10 cellular contexts compared by ENCODE assay signal in the genomic region with DNA sequence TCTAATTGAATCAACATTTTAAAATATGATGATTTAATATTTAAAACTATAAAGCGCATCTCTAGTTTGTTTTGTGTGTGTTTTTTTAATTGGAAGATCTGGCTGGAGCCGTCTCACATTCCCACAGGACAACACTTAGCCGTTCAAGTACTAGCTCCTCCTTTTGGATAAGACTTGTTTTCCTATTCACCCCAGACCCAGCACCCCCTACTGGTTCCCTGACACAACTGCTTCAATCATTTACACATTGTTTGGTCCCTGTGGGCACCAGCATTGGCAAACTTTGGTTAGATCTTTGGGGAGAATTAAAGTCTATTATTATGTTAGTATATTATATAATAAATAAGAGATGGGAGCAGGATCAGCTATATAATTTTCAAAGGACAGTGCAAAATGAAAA. TPM values are rescaled to one million over a fixed set of nuclear protein-coding genes. Genes with fewer than 3 reads are reported as not detected.
DNase-seq lines count a peak whose midpoint lies in the region; ATAC-seq, FAIRE-seq and TF ChIP-seq lines count a peak whose summit lies in the region.
"Had no signal": no experiment of that assay in that cellular context is flagged by ENCODE, and none has a peak within 500 bp of the region (broad histone marks: within the 10 kb centered on the region; RNA-seq: fewer than 3 reads in every experiment).

No MANE protein-coding gene starts in this region.

- no peak overlapping the region for H2AFZ ChIP-seq in endothelial cell of umbilical vein (ENCODE audit: low read depth, low read length)

- POLR2A ChIA-PET in endothelial cell of umbilical vein (lab: Charles Lee): no interaction called here

- H3K9me1 ChIP-seq in endothelial cell of umbilical vein (replicated peaks; ENCODE audit: control insufficient read depth, extremely low read depth, insufficient read depth, low read length): no peaks in the 10 kb centered on the region

- TF ChIP-seq POLR2A in endothelial cell of umbilical vein (IDR thresholded peaks at IDR 0.05; ENCODE audit: low read depth, low read length): no peak

- peaks cover 0 to 9% of the 10 kb centered on the region in 2 experiments for H3K27me3 ChIP-seq in endothelial cell of umbilical vein (ENCODE audit: control insufficient read depth in 2 of 2, insufficient read depth in 2 of 2, low read length in 2 of 2)

- no TSS peak for BruUV-seq in endothelial cell of umbilical vein (replicated peaks; lab: Mats Ljungman, UMichigan)

- no peak overlapping the region for H3K27ac ChIP-seq in endothelial cell of umbilical vein (ENCODE audit: insufficient read depth, low read depth, low read length)

- TF ChIP-seq CTCF in LNCaP clone FGC (IDR thresholded peaks at IDR 0.05; ENCODE audit: control insufficient read depth, extremely low read depth, insufficient read depth) (peak; percentile 43), endothelial cell of umbilical vein (IDR thresholded peaks at IDR 0.05; ENCODE audit: extremely low read depth in 1 of 2, insufficient read depth in 1 of 2, low read depth in 1 of 2, low read length in 2 of 2) (peak; percentile 31)

- ATAC-seq in GM18907 (IDR thresholded peaks at IDR 0.05; ENCODE audit: unreplicated experiment): peak; percentile 42

- peaks cover 4 to 5% of the 10 kb centered on the region in 2 experiments for H3K36me3 ChIP-seq in endothelial cell of umbilical vein (ENCODE audit: control insufficient read depth in 2 of 2, extremely low read depth in 1 of 2, insufficient read depth in 2 of 2, low read length in 2 of 2)

- no peak overlapping the region for H3K4me2 ChIP-seq in endothelial cell of umbilical vein (ENCODE audit: insufficient read depth, low read length)

- peak; percentile 45 for DNase-seq in ACHN
- DNase-seq in LNCaP clone FGC (ENCODE audit: low read depth): no peak
- no peak for DNase-seq in endothelial cell of umbilical vein (ENCODE audit: low read depth, low spot score)
- no peak for DNase-seq in UCSD-AML1 (lab: John Stamatoyannopoulos, UW; ENCODE audit: unreplicated experiment)
- DNase-seq in activated T-helper 2 cell treated with anti-CD3 and anti-CD28 coated beads, Interferon-gamma antibody, Interleukin-2, Interleukin-4, amounts not matched to agents 10 μg/mL and 5 μg/mL and 100 μg/mL, durations not matched to agents 14 hours and 24 hours and 36 hours (ENCODE audit: low spot score): no peak
- DNase-seq in NOMO-1 treated with dmso at 0.1 percent for 144 hours (lab: John Stamatoyannopoulos, UW; ENCODE audit: unreplicated experiment): no peak
- DNase-seq in activated CD4-positive, alpha-beta T cell treated with anti-CD3 and anti-CD28 coated beads for 48 hours: no peak
- DNase-seq: activated naive CD4-positive, alpha-beta T cell treated with Interleukin-2 at 50 U/mL for 16 hours; midbrain had no signal

- in situ Hi-C loops in ACHN (cut with HindIII; ENCODE audit: low pct_ligation_motif_present, low pct_unique_long_range_greater_than_20kb, low sequenced_read_pairs): no loop called here

- H3K4me1 Mint-ChIP-seq in activated T-helper 2 cell treated with anti-CD3 and anti-CD28 coated beads, Interferon-gamma antibody, Interleukin-2, Interleukin-4, amounts not matched to agents 10 μg/mL and 5 μg/mL and 100 μg/mL, durations not matched to agents 14 hours and 24 hours and 36 hours (ENCODE audit: low read depth): peaks cover 9% of the 10 kb centered on the region

- dilution Hi-C loops in endothelial cell of umbilical vein (cut with MboI; ENCODE audit: extremely low pct_ligation_motif_present, low sequenced_read_pairs): no loop called here

- H3K36me3 Mint-ChIP-seq in activated T-helper 2 cell treated with anti-CD3 and anti-CD28 coated beads, Interferon-gamma antibody, Interleukin-2, Interleukin-4, amounts not matched to agents 10 μg/mL and 5 μg/mL and 100 μg/mL, durations not matched to agents 14 hours and 24 hours and 36 hours (ENCODE audit: low read depth): peaks cover 21% of the 10 kb centered on the region

- H3K9me3 Mint-ChIP-seq in activated T-helper 2 cell treated with anti-CD3 and anti-CD28 coated beads, Interferon-gamma antibody, Interleukin-2, Interleukin-4, amounts not matched to agents 10 μg/mL and 5 μg/mL and 100 μg/mL, durations not matched to agents 14 hours and 24 hours and 36 hours: no peaks in the 10 kb centered on the region

- H3K79me2 ChIP-seq in endothelial cell of umbilical vein (ENCODE audit: control insufficient read depth, insufficient read depth, low read length): no peaks in the 10 kb centered on the region

- CTCF ChIA-PET in endothelial cell of umbilical vein (lab: Charles Lee): interaction anchor here (0.7 to 1.0 kb wide), 5 partner anchors 33 to 442 kb away, joined by 3 read pairs; a partner anchor contains a TSS

- no peak overlapping the region for H3K4me3 ChIP-seq in LNCaP clone FGC (ENCODE audit: low read depth, low read length)
- H3K4me3 ChIP-seq in endothelial cell of umbilical vein (replicated peaks in 1 of 3; ENCODE audit: insufficient read depth in 1 of 3, low read depth in 1 of 3, low read length in 3 of 3): no peak overlapping the region

- no peaks in the 10 kb centered on the region for H3K9me3 ChIP-seq in endothelial cell of umbilical vein (replicated peaks; ENCODE audit: control insufficient read depth, insufficient read depth, low read length)

- no peak overlapping the region for H3K4me3 Mint-ChIP-seq in activated T-helper 2 cell treated with anti-CD3 and anti-CD28 coated beads, Interferon-gamma antibody, Interleukin-2, Interleukin-4, amounts not matched to agents 10 μg/mL and 5 μg/mL and 100 μg/mL, durations not matched to agents 14 hours and 24 hours and 36 hours (ENCODE audit: low read depth)

- intact Hi-C loops in endothelial cell of umbilical vein (cut with micrococcal nuclease): no loop called here
- intact Hi-C loops in activated T-helper 2 cell treated with anti-CD3 and anti-CD28 coated beads, Interferon-gamma antibody, Interleukin-2, Interleukin-4, amounts not matched to agents 10 μg/mL and 5 μg/mL and 100 μg/mL, durations not matched to agents 14 hours and 24 hours and 36 hours (cut with micrococcal nuclease): no loop called here

- H3K9ac ChIP-seq in endothelial cell of umbilical vein (replicated peaks; ENCODE audit: extremely low read depth, insufficient read depth, low read length): no peak overlapping the region

- H3K4me1 ChIP-seq in endothelial cell of umbilical vein (ENCODE audit: control insufficient read depth, extremely low read depth, insufficient read depth, low read length): no peaks in the 10 kb centered on the region

- no peak for FAIRE-seq in endothelial cell of umbilical vein (lab: Jason Lieb, UNC)

- peaks cover 2% of the 10 kb centered on the region for H3K27me3 Mint-ChIP-seq in activated T-helper 2 cell treated with anti-CD3 and anti-CD28 coated beads, Interferon-gamma antibody, Interleukin-2, Interleukin-4, amounts not matched to agents 10 μg/mL and 5 μg/mL and 100 μg/mL, durations not matched to agents 14 hours and 24 hours and 36 hours (ENCODE audit: low read depth)

- H3K27ac Mint-ChIP-seq in activated T-helper 2 cell treated with anti-CD3 and anti-CD28 coated beads, Interferon-gamma antibody, Interleukin-2, Interleukin-4, amounts not matched to agents 10 μg/mL and 5 μg/mL and 100 μg/mL, durations not matched to agents 14 hours and 24 hours and 36 hours: no peak overlapping the region

- no peaks in the 10 kb centered on the region for H4K20me1 ChIP-seq in endothelial cell of umbilical vein (replicated peaks; ENCODE audit: control insufficient read depth, extremely low read depth, insufficient read depth, low read length)

TF ChIP-seq in endothelial cell of umbilical vein, 7 proteins besides CTCF, POLR2A, EP300 and RAD21:
- TF ChIP-seq, protein P1, sequence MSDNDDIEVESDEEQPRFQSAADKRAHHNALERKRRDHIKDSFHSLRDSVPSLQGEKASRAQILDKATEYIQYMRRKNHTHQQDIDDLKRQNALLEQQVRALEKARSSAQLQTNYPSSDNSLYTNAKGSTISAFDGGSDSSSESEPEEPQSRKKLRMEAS (IDR thresholded peaks at IDR 0.05; ENCODE audit: insufficient read depth, insufficient read length): no peak
- TF ChIP-seq MYC (IDR thresholded peaks at IDR 0.05; ENCODE audit: low read depth, low read length) (no peak), EZH2 (IDR thresholded peaks at IDR 0.05; ENCODE audit: borderline replicate concordance, low read depth, low read length, severe bottlenecking) (no peak), GATA2 (IDR thresholded peaks at IDR 0.05; ENCODE audit: insufficient read depth, insufficient read length, low read depth, low read length) (no peak), POLR2AphosphoS5 (IDR thresholded peaks at IDR 0.05; ENCODE audit: insufficient read depth, low read depth, low read length) (no peak), FOS (IDR thresholded peaks at IDR 0.05; ENCODE audit: borderline replicate concordance, insufficient read depth, low read length) (no peak), JUN (IDR thresholded peaks at IDR 0.05; ENCODE audit: borderline replicate concordance, insufficient read depth, insufficient read length, low read depth) (no peak)

RNA-seq across cellular contexts. Expression of a gene that starts 34.5 kb away (rescaled TPM):
- 22.3 and 22.8 TPM in 2 replicates for total RNA-seq in endothelial cell of umbilical vein
- 5.3 and 8.5 TPM in 2 replicates for polyA plus RNA-seq in endothelial cell of umbilical vein
- 10.3 and 11.0 TPM in 2 replicates for polyA plus RNA-seq in endothelial cell of umbilical vein (2011; cell fraction: cytosol; rRNA removed)
- polyA plus RNA-seq in endothelial cell of umbilical vein (2011; cell fraction: nucleus; rRNA removed): 9.2 and 16.4 TPM in 2 replicates
- polyA plus RNA-seq in endothelial cell of umbilical vein (2012): 10.8 and 22.2 TPM in 2 replicates
- polyA minus RNA-seq in endothelial cell of umbilical vein: 11.9 and 16.5 TPM in 2 replicates
- polyA minus RNA-seq in endothelial cell of umbilical vein (2011; cell fraction: cytosol; rRNA and poly(A)+ RNA removed): 11.3 TPM
- 17.8 and 24.1 TPM in 2 replicates for polyA minus RNA-seq in endothelial cell of umbilical vein (2011; cell fraction: nucleus; rRNA and poly(A)+ RNA removed)
- 32.6 and 36.2 TPM in 2 replicates for total RNA-seq in activated T-helper 2 cell treated with anti-CD3 and anti-CD28 coated beads, Interferon-gamma antibody, Interleukin-2, Interleukin-4, amounts not matched to agents 10 μg/mL and 5 μg/mL and 100 μg/mL, durations not matched to agents 14 hours and 24 hours and 36 hours

RNA-seq across cellular contexts. Expression of a gene that starts 34.6 kb away (rescaled TPM):
- 32.7 and 33.5 TPM in 2 replicates for total RNA-seq in endothelial cell of umbilical vein
- polyA plus RNA-seq in endothelial cell of umbilical vein: 22.2 and 24.5 TPM in 2 replicates
- polyA plus RNA-seq in endothelial cell of umbilical vein (2011; cell fraction: cytosol; rRNA removed): 29.8 and 36.9 TPM in 2 replicates
- polyA plus RNA-seq in endothelial cell of umbilical vein (2011; cell fraction: nucleus; rRNA removed): 30.8 and 42.8 TPM in 2 replicates
- polyA plus RNA-seq in endothelial cell of umbilical vein (2012): 18.6 and 36.7 TPM in 2 replicates
- 32.0 and 35.7 TPM in 2 replicates for polyA minus RNA-seq in endothelial cell of umbilical vein
- 7.9 TPM for polyA minus RNA-seq in endothelial cell of umbilical vein (2011; cell fraction: cytosol; rRNA and poly(A)+ RNA removed)
- 10.7 and 20.9 TPM in 2 replicates for polyA minus RNA-seq in endothelial cell of umbilical vein (2011; cell fraction: nucleus; rRNA and poly(A)+ RNA removed)
- total RNA-seq in activated T-helper 2 cell treated with anti-CD3 and anti-CD28 coated beads, Interferon-gamma antibody, Interleukin-2, Interleukin-4, amounts not matched to agents 10 μg/mL and 5 μg/mL and 100 μg/mL, durations not matched to agents 14 hours and 24 hours and 36 hours: 21.3 and 22.7 TPM in 2 replicates
